In the genomic region with DNA sequence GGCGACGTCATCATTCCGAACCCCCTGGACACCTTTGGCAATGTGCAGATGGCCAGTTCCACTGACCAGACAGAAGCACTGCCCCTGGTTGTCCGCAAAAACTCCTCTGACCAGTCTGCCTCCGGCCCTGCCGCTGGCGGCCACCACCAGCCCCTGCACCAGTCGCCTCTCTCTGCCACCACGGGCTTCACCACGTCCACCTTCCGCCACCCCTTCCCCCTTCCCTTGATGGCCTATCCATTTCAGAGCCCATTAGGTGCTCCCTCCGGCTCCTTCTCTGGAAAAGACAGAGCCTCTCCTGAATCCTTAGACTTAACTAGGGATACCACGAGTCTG, we compare ENCODE assay signal across 23 cellular contexts. TPM values are rescaled to one million over a fixed set of nuclear protein-coding genes. Genes with fewer than 3 reads are reported as not detected.
DNase-seq lines count a peak whose midpoint lies in the region; ATAC-seq and TF ChIP-seq lines count a peak whose summit lies in the region.
"Had no signal": no experiment of that assay in that cellular context is flagged by ENCODE, and none has a peak within 500 bp of the region (broad histone marks: within the 10 kb centered on the region; RNA-seq: fewer than 3 reads in every experiment).

No MANE protein-coding gene starts in this region.

- H3K27me3 Mint-ChIP-seq in endothelial cell (ENCODE audit: unreplicated experiment) = peaks cover 4% of the 10 kb centered on the region

- no peaks in the 10 kb centered on the region for H3K9me3 ChIP-seq in SJCRH30 (replicated peaks)
- H3K9me3 ChIP-seq in right lobe of liver = no peaks in the 10 kb centered on the region
- H3K9me3 ChIP-seq: BLaER1, Caco-2 had no signal

- H3K36me3 Mint-ChIP-seq in endothelial cell (ENCODE audit: low read depth, unreplicated experiment) = peaks cover 16% of the 10 kb centered on the region
- H3K36me3 Mint-ChIP-seq: CD4-positive, alpha-beta memory T cell had no signal

- no peak overlapping the region for H3K27ac Mint-ChIP-seq in endothelial cell (ENCODE audit: unreplicated experiment)
- H3K27ac Mint-ChIP-seq: CD4-positive, alpha-beta memory T cell; H9; HFFc6 had no signal

- H3K4me3 ChIP-seq in SJCRH30 (no peak overlapping the region), right lobe of liver (no peak overlapping the region)
- H3K4me3 ChIP-seq: BLaER1, GM12878, GM23248 had no signal

- no peaks in the 10 kb centered on the region for H3K9me3 Mint-ChIP-seq in endothelial cell (ENCODE audit: unreplicated experiment)
- H3K9me3 Mint-ChIP-seq: H9 had no signal

- ATAC-seq in right lobe of liver (peak; percentile 15 to 60 (median 30)), GM18502 (IDR thresholded peaks at IDR 0.05; ENCODE audit: poor library complexity, unreplicated experiment) (no peak), SK-N-SH treated with all-trans-retinoic acid at 6 μM for 48 hours (no peak)
- ATAC-seq: GM12878 had no signal

- no peak for TF ChIP-seq POLR2A in right lobe of liver (IDR thresholded peaks at IDR 0.05)

- WGBS in right lobe of liver (ENCODE audit: insufficient coverage, low coverage, low lambda C conversion rate, missing lambda C conversion rate) = 97% methylated on average over 9 of the region's 13 CpGs

- H3K36me3 ChIP-seq in SJCRH30 (peaks cover 38% of the 10 kb centered on the region), right lobe of liver (peaks cover 0 to 32% (median 15%) of the 10 kb centered on the region in 4 donors)
- H3K36me3 ChIP-seq: BLaER1 had no signal

- peaks cover 2% of the 10 kb centered on the region for H3K4me1 Mint-ChIP-seq in endothelial cell (ENCODE audit: unreplicated experiment)
- H3K4me1 Mint-ChIP-seq: CD4-positive, alpha-beta memory T cell had no signal

- DNase-seq in SJCRH30 (no peak), endothelial cell (ENCODE audit: low spot score) (no peak), right lobe of liver (no peak)
- no peak for DNase-seq in activated CD8-positive, alpha-beta memory T cell treated with anti-CD3 and anti-CD28 coated beads, Interleukin-2, amount 50 U/mL, for 4 hours
- no peak for DNase-seq in stimulated activated CD8-positive, alpha-beta memory T cell treated with anti-CD3 and anti-CD28 coated beads, Interleukin-4, amount 100 ng/mL, for 48 hours
- DNase-seq: Caco-2; CD4-positive, alpha-beta memory T cell; DMS 273 treated with DMSO at 0.1 percent for 48 hours; DMS79 treated with DMSO at 0.1 percent for 48 hours; GM23248; H9; HFFc6; Karpas-422; NCI-H1694; NCI-H2081; NCI-H2171 treated with DMSO at 0.1 percent for 48 hours; NCI-H524 treated with DMSO at 0.1 percent for 48 hours; NCI-H82; Right ventricle myocardium superior had no signal

- intact Hi-C loops in right lobe of liver (cut with DNase I) = no loop called here

- H3K27me3 ChIP-seq in SJCRH30 (no peaks in the 10 kb centered on the region), right lobe of liver (no peaks in the 10 kb centered on the region)
- H3K27me3 ChIP-seq: BLaER1 had no signal

- H3K27ac ChIP-seq in SJCRH30 (peak overlapping the region; percentile 99), right lobe of liver (peak overlapping the region in 1 of 3 donors; percentile 37)
- H3K27ac ChIP-seq: BLaER1, GM23248 had no signal

- H3K4me3 Mint-ChIP-seq in endothelial cell (ENCODE audit: unreplicated experiment) = peak overlapping the region; percentile 28
- H3K4me3 Mint-ChIP-seq: CD4-positive, alpha-beta memory T cell; H9; HFFc6 had no signal

- TF ChIP-seq CTCF in endothelial cell (IDR thresholded peaks at IDR 0.05; ENCODE audit: unreplicated experiment) (no peak), right lobe of liver (IDR thresholded peaks at IDR 0.05) (no peak)

- H3K4me1 ChIP-seq in SJCRH30 (peaks cover 51% of the 10 kb centered on the region), right lobe of liver (peaks cover 0 to 71% (median 10%) of the 10 kb centered on the region in 4 donors)
- H3K4me1 ChIP-seq: Caco-2 had no signal

TF ChIP-seq in SK-N-SH treated with all-trans-retinoic acid at 6 μM for 48 hours, 23 proteins besides CTCF, POLR2A, EP300 and RAD21:
- no peak for TF ChIP-seq ZNF70 (CRISPR knock-in tag; IDR thresholded peaks at IDR 0.05)
- no peak for TF ChIP-seq RARB (CRISPR knock-in tag; IDR thresholded peaks at IDR 0.05)
- no peak for TF ChIP-seq ARNTL (CRISPR knock-in tag; IDR thresholded peaks at IDR 0.05; ENCODE audit: borderline replicate concordance, low read depth)
- TF ChIP-seq SNAI2 (CRISPR knock-in tag; IDR thresholded peaks at IDR 0.05) = no peak
- no peak for TF ChIP-seq TOX (CRISPR knock-in tag; IDR thresholded peaks at IDR 0.05; ENCODE audit: borderline replicate concordance)
- no peak for TF ChIP-seq GLIS3 (CRISPR knock-in tag; IDR thresholded peaks at IDR 0.05)
- no peak for TF ChIP-seq ESRRG (CRISPR knock-in tag; IDR thresholded peaks at IDR 0.05)
- TF ChIP-seq TSHZ2 (CRISPR knock-in tag; IDR thresholded peaks at IDR 0.05) = no peak
- TF ChIP-seq OSR1 (CRISPR knock-in tag; IDR thresholded peaks at IDR 0.05) = no peak
- no peak for TF ChIP-seq ISL1 (CRISPR knock-in tag; IDR thresholded peaks at IDR 0.05)
- no peak for TF ChIP-seq ZC3H10 (CRISPR knock-in tag; IDR thresholded peaks at IDR 0.05)
- TF ChIP-seq, protein P1, sequence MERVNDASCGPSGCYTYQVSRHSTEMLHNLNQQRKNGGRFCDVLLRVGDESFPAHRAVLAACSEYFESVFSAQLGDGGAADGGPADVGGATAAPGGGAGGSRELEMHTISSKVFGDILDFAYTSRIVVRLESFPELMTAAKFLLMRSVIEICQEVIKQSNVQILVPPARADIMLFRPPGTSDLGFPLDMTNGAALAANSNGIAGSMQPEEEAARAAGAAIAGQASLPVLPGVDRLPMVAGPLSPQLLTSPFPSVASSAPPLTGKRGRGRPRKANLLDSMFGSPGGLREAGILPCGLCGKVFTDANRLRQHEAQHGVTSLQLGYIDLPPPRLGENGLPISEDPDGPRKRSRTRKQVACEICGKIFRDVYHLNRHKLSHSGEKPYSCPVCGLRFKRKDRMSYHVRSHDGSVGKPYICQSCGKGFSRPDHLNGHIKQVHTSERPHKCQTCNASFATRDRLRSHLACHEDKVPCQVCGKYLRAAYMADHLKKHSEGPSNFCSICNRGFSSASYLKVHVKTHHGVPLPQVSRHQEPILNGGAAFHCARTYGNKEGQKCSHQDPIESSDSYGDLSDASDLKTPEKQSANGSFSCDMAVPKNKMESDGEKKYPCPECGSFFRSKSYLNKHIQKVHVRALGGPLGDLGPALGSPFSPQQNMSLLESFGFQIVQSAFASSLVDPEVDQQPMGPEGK (CRISPR knock-in tag; IDR thresholded peaks at IDR 0.05; ENCODE audit: borderline replicate concordance) = no peak
- no peak for TF ChIP-seq ZFP3 (CRISPR knock-in tag; IDR thresholded peaks at IDR 0.05)
- no peak for TF ChIP-seq CSDC2 (CRISPR knock-in tag; IDR thresholded peaks at IDR 0.05)
- TF ChIP-seq CREB5 (CRISPR knock-in tag; IDR thresholded peaks at IDR 0.05; ENCODE audit: low read depth) = no peak
- no peak for TF ChIP-seq ZNF565 (CRISPR knock-in tag; conservative IDR thresholded peaks at IDR 0.05; ENCODE audit: low read depth)
- TF ChIP-seq ZFP30 (CRISPR knock-in tag; IDR thresholded peaks at IDR 0.05) = no peak
- TF ChIP-seq ZNF8 (CRISPR knock-in tag; IDR thresholded peaks at IDR 0.05) = no peak
TF ChIP-seq in SK-N-SH treated with all-trans-retinoic acid at 6 μM for 48 hours: peak in this region for 0.

RNA-seq across cellular contexts. Expression of gene PROX1, which starts 10.0 kb away (rescaled TPM):
- 18.4 and 19.9 TPM in 2 replicates for total RNA-seq in SJCRH30 (2014; rRNA removed; shearing (Covaris generic))
- total RNA-seq in endothelial cell (ENCODE audit: unreplicated experiment) (7.2 TPM), right lobe of liver (100 to 1,000 TPM in 4 of 6 experiments, 10 to 100 TPM in 2; 79.6 to 186 (median 164) TPM)
- total RNA-seq: CD4-positive, alpha-beta memory T cell had no signal

Comparison
In these comparisons a context has a peak if more than half of its experiments do, and no peak if none do; other contexts are left out.
1. ATAC-seq: peak in right lobe of liver (4 of 4); none in GM18502 (single experiment) and SK-N-SH treated with all-trans-retinoic acid at 6 μM for 48 hours (single experiment).